ENCODE assay signal across 30 cellular contexts in genomic region chr20:59514554-59514953, GRCh38.
"Had no signal": no experiment of that assay in that cellular context is flagged by ENCODE, and none has a peak within 500 bp of the region (broad histone marks: within the 10 kb centered on the region; RNA-seq: fewer than 3 reads in every experiment).

No MANE protein-coding gene starts in this region.

- H3K36me3 Mint-ChIP-seq: activated CD4-positive, alpha-beta memory T cell treated with anti-CD3 and anti-CD28 coated beads for 36 hours; activated CD8-positive, alpha-beta memory T cell treated with anti-CD3 and anti-CD28 coated beads, Interleukin-2, amount 10 ng/mL, durations not matched to agents 7 days and 5 days; activated naive CD4-positive, alpha-beta T cell treated with anti-CD3 and anti-CD28 coated beads, Interleukin-2, amount 50 U/mL, for 24 hours; activated naive CD8-positive, alpha-beta T cell treated with anti-CD3 and anti-CD28 coated beads for 36 hours had no signal

- H3K4me1 ChIP-seq: adrenal gland, body of pancreas, heart right ventricle had no signal

- DNase-seq: activated CD4-positive, alpha-beta memory T cell treated with anti-CD3 and anti-CD28 coated beads for 36 hours; activated CD4-positive, alpha-beta T cell treated with anti-CD3 and anti-CD28 coated beads for 1 hour; activated CD4-positive, alpha-beta T cell treated with anti-CD3 and anti-CD28 coated beads for 4 hours; activated CD4-positive, alpha-beta T cell treated with anti-CD3 and anti-CD28 coated beads, Interleukin-2, amount 50 U/mL, for 1 hour; activated CD8-positive, alpha-beta memory T cell treated with anti-CD3 and anti-CD28 coated beads, Interleukin-2, amount 10 ng/mL, durations not matched to agents 7 days and 5 days; activated CD8-positive, alpha-beta memory T cell treated with anti-CD3 and anti-CD28 coated beads, Interleukin-2, amount 50 U/mL, for 4 hours; activated CD8-positive, alpha-beta T cell treated with anti-CD3 and anti-CD28 coated beads, Interleukin-2, amount 10 ng/mL, durations not matched to agents 7 days and 5 days; activated effector memory CD4-positive, alpha-beta T cell treated with anti-CD3 and anti-CD28 coated beads, Interleukin-2, amount 50 U/mL, for 16 hours; activated naive CD4-positive, alpha-beta T cell treated with anti-CD3 and anti-CD28 coated beads for 36 hours; activated naive CD8-positive, alpha-beta T cell treated with anti-CD3 and anti-CD28 coated beads for 36 hours; activated naive CD8-positive, alpha-beta T cell treated with anti-CD3 and anti-CD28 coated beads, Interleukin-2, amount 50 U/mL, for 24 hours; activated T-cell treated with anti-CD3 and anti-CD28 coated beads, Interleukin-2, amount 50 U/mL, for 1 hour; activated T-cell treated with anti-CD3 and anti-CD28 coated beads, Interleukin-2, amount 50 U/mL, for 48 hours; adrenal gland; aorta; body of pancreas; caudate nucleus; cortex of kidney; dermis blood vessel endothelial cell; effector CD4-positive, alpha-beta T cell; effector memory CD8-positive, alpha-beta T cell; esophagus squamous epithelium; foreskin melanocyte; heart right ventricle; T-helper 2 cell had no signal

- H3K4me3 Mint-ChIP-seq: activated CD4-positive, alpha-beta memory T cell treated with anti-CD3 and anti-CD28 coated beads for 36 hours; activated CD8-positive, alpha-beta memory T cell treated with anti-CD3 and anti-CD28 coated beads, Interleukin-2, amount 10 ng/mL, durations not matched to agents 7 days and 5 days; activated CD8-positive, alpha-beta T cell treated with anti-CD3 and anti-CD28 coated beads, Interleukin-2, amount 10 ng/mL, durations not matched to agents 7 days and 5 days; activated naive CD4-positive, alpha-beta T cell treated with anti-CD3 and anti-CD28 coated beads for 36 hours; activated naive CD4-positive, alpha-beta T cell treated with anti-CD3 and anti-CD28 coated beads, Interleukin-2, amount 50 U/mL, for 24 hours; activated naive CD8-positive, alpha-beta T cell treated with anti-CD3 and anti-CD28 coated beads for 36 hours; activated naive CD8-positive, alpha-beta T cell treated with anti-CD3 and anti-CD28 coated beads, Interleukin-2, amount 50 U/mL, for 24 hours; activated T-helper 1 cell treated with anti-CD3 and anti-CD28 coated beads, Interleukin-12 subunit alpha, Interleukin-12 subunit beta, Interleukin-2, Interleukin-4 antibody, amounts not matched to agents 30 ng/mL and 10 ng/mL and 1 ng/mL, durations not matched to agents 14 hours and 24 hours and 36 hours; effector memory CD8-positive, alpha-beta T cell had no signal

- H3K4me1 Mint-ChIP-seq: activated CD8-positive, alpha-beta memory T cell treated with anti-CD3 and anti-CD28 coated beads, Interleukin-2, amount 10 ng/mL, durations not matched to agents 7 days and 5 days; activated naive CD4-positive, alpha-beta T cell treated with anti-CD3 and anti-CD28 coated beads, Interleukin-2, amount 50 U/mL, for 24 hours; activated naive CD8-positive, alpha-beta T cell treated with anti-CD3 and anti-CD28 coated beads for 36 hours; activated naive CD8-positive, alpha-beta T cell treated with anti-CD3 and anti-CD28 coated beads, Interleukin-2, amount 50 U/mL, for 24 hours had no signal

- FAIRE-seq: colon had no signal

- ATAC-seq: activated CD8-positive, alpha-beta memory T cell treated with anti-CD3 and anti-CD28 coated beads, Interleukin-2, amount 10 ng/mL, durations not matched to agents 7 days and 5 days; activated CD8-positive, alpha-beta T cell treated with anti-CD3 and anti-CD28 coated beads, Interleukin-2, amount 10 ng/mL, durations not matched to agents 7 days and 5 days; activated naive CD8-positive, alpha-beta T cell treated with anti-CD3 and anti-CD28 coated beads, Interleukin-2, amount 50 U/mL, for 24 hours; body of pancreas; effector memory CD8-positive, alpha-beta T cell; gastroesophageal sphincter had no signal

- H3K9me3 ChIP-seq: adrenal gland, body of pancreas, esophagus squamous epithelium, gastroesophageal sphincter, heart right ventricle had no signal

- H3K4me3 ChIP-seq: adrenal gland, body of pancreas, esophagus squamous epithelium, gastroesophageal sphincter, heart right ventricle had no signal

- H3K9me3 Mint-ChIP-seq: activated CD4-positive, alpha-beta memory T cell treated with anti-CD3 and anti-CD28 coated beads for 36 hours; activated naive CD4-positive, alpha-beta T cell treated with anti-CD3 and anti-CD28 coated beads for 36 hours; activated naive CD4-positive, alpha-beta T cell treated with anti-CD3 and anti-CD28 coated beads, Interleukin-2, amount 50 U/mL, for 24 hours; activated naive CD8-positive, alpha-beta T cell treated with anti-CD3 and anti-CD28 coated beads for 36 hours; activated naive CD8-positive, alpha-beta T cell treated with anti-CD3 and anti-CD28 coated beads, Interleukin-2, amount 50 U/mL, for 24 hours; activated T-helper 1 cell treated with anti-CD3 and anti-CD28 coated beads, Interleukin-12 subunit alpha, Interleukin-12 subunit beta, Interleukin-2, Interleukin-4 antibody, amounts not matched to agents 30 ng/mL and 10 ng/mL and 1 ng/mL, durations not matched to agents 14 hours and 24 hours and 36 hours; activated T-helper 2 cell treated with anti-CD3 and anti-CD28 coated beads, Interferon-gamma antibody, Interleukin-2, Interleukin-4, amounts not matched to agents 10 μg/mL and 5 μg/mL and 100 μg/mL, durations not matched to agents 14 hours and 24 hours and 36 hours; effector memory CD8-positive, alpha-beta T cell had no signal

- H3K27ac ChIP-seq: adrenal gland, body of pancreas, esophagus squamous epithelium, gastroesophageal sphincter, heart right ventricle had no signal

- H3K36me3 ChIP-seq: adrenal gland, esophagus squamous epithelium, gastroesophageal sphincter, heart right ventricle had no signal

- H3K27ac Mint-ChIP-seq: activated CD4-positive, alpha-beta memory T cell treated with anti-CD3 and anti-CD28 coated beads for 36 hours; activated CD8-positive, alpha-beta memory T cell treated with anti-CD3 and anti-CD28 coated beads, Interleukin-2, amount 10 ng/mL, durations not matched to agents 7 days and 5 days; activated CD8-positive, alpha-beta T cell treated with anti-CD3 and anti-CD28 coated beads, Interleukin-2, amount 10 ng/mL, durations not matched to agents 7 days and 5 days; activated naive CD4-positive, alpha-beta T cell treated with anti-CD3 and anti-CD28 coated beads for 36 hours; activated naive CD4-positive, alpha-beta T cell treated with anti-CD3 and anti-CD28 coated beads, Interleukin-2, amount 50 U/mL, for 24 hours; activated naive CD8-positive, alpha-beta T cell treated with anti-CD3 and anti-CD28 coated beads for 36 hours; activated naive CD8-positive, alpha-beta T cell treated with anti-CD3 and anti-CD28 coated beads, Interleukin-2, amount 50 U/mL, for 24 hours; activated T-helper 1 cell treated with anti-CD3 and anti-CD28 coated beads, Interleukin-12 subunit alpha, Interleukin-12 subunit beta, Interleukin-2, Interleukin-4 antibody, amounts not matched to agents 30 ng/mL and 10 ng/mL and 1 ng/mL, durations not matched to agents 14 hours and 24 hours and 36 hours; activated T-helper 2 cell treated with anti-CD3 and anti-CD28 coated beads, Interferon-gamma antibody, Interleukin-2, Interleukin-4, amounts not matched to agents 10 μg/mL and 5 μg/mL and 100 μg/mL, durations not matched to agents 14 hours and 24 hours and 36 hours; effector memory CD8-positive, alpha-beta T cell had no signal
